Comparison of ENCODE assay signal across 9 cellular contexts in genomic region chr18:56789004-56789888, GRCh38.
DNase-seq lines count a peak whose midpoint lies in the region; ATAC-seq and TF ChIP-seq lines count a peak whose summit lies in the region.
"Had no signal": no experiment of that assay in that cellular context is flagged by ENCODE, and none has a peak within 500 bp of the region (broad histone marks: within the 10 kb centered on the region; RNA-seq: fewer than 3 reads in every experiment).

No MANE protein-coding gene starts in this region.

- H3K9me3 ChIP-seq in DOHH2 (ENCODE audit: control insufficient read depth, insufficient read depth, low read length) (no peaks in the 10 kb centered on the region), SK-N-SH (no peaks in the 10 kb centered on the region)
- H3K9me3 ChIP-seq: neutrophil had no signal

- no peak overlapping the region for H3K9ac ChIP-seq in SK-N-SH

- peak; percentile 5 for DNase-seq in H7
- peak; percentile 4 for DNase-seq in SK-N-SH
- peak; percentile 31 for DNase-seq in glomerular visceral epithelial cell (ENCODE audit: extremely low spot score)
- peak; percentile 6 to 11 for DNase-seq in stimulated activated CD4-positive, alpha-beta T cell treated with anti-CD3 and anti-CD28 coated beads, Interleukin-4, amount 100 ng/mL, for 48 hours (ENCODE audit: low read depth in 2 of 2)
- DNase-seq in globus pallidus (ENCODE audit: low spot score), result no peak
- no peak for DNase-seq in DMS153 (lab: John Stamatoyannopoulos, UW)

- H3K27ac ChIP-seq in DOHH2 (ENCODE audit: low read depth, low read length), result no peak overlapping the region
- no peak overlapping the region for H3K27ac ChIP-seq in SK-N-SH (ENCODE audit: low read depth in 2 of 2, low read length in 1 of 2)
- H3K27ac ChIP-seq: neutrophil had no signal

- H4K20me1 ChIP-seq in DOHH2 (ENCODE audit: control insufficient read depth, insufficient read depth, low read depth, low read length) (no peaks in the 10 kb centered on the region), SK-N-SH (ENCODE audit: insufficient read depth) (no peaks in the 10 kb centered on the region)

- no peaks in the 10 kb centered on the region for H3F3A ChIP-seq in DOHH2 (ENCODE audit: control insufficient read depth, insufficient read depth)
- no peaks in the 10 kb centered on the region for H3F3A ChIP-seq in SK-N-SH (replicated peaks; ENCODE audit: insufficient read depth)

- H3K4me1 ChIP-seq in DOHH2 (ENCODE audit: control insufficient read depth, low read length), result no peaks in the 10 kb centered on the region
- no peaks in the 10 kb centered on the region; a peak in 1 of 4 replicates for H3K4me1 ChIP-seq in SK-N-SH (ENCODE audit: control insufficient read depth in 1 of 2, insufficient read depth in 2 of 2, low read depth in 1 of 2, low read length in 1 of 2)

- no peaks in the 10 kb centered on the region for H3K27me3 ChIP-seq in DOHH2 (ENCODE audit: control insufficient read depth, low read length)
- no peaks in the 10 kb centered on the region for H3K27me3 ChIP-seq in H7 (ENCODE audit: control insufficient read depth, insufficient read depth, low read length)
- no peaks in the 10 kb centered on the region for H3K27me3 ChIP-seq in SK-N-SH (ENCODE audit: insufficient read depth)
- H3K27me3 ChIP-seq: neutrophil had no signal

- TF ChIP-seq CTCF in DOHH2 (IDR thresholded peaks at IDR 0.05; ENCODE audit: low read depth, low read length, poor library complexity, severe bottlenecking), result peak; percentile 86
- TF ChIP-seq CTCF in SK-N-SH (IDR thresholded peaks at IDR 0.05), result peak; percentile 63

- H3K36me3 ChIP-seq in DOHH2 (ENCODE audit: control insufficient read depth, low read length), result no peaks in the 10 kb centered on the region
- H3K36me3 ChIP-seq in H7 (replicated peaks; ENCODE audit: control insufficient read depth, insufficient read depth, low read length), result no peaks in the 10 kb centered on the region
- H3K36me3 ChIP-seq in SK-N-SH (replicated peaks in 1 of 2; ENCODE audit: control insufficient read depth in 1 of 2, insufficient read depth in 2 of 2, low read length in 1 of 2), result no peaks in the 10 kb centered on the region
- H3K36me3 ChIP-seq: neutrophil had no signal

- peak; percentile 59 for TF ChIP-seq RAD21 in SK-N-SH (IDR thresholded peaks at IDR 0.05; ENCODE audit: low read length)

- no peak overlapping the region for H3K4me3 ChIP-seq in DOHH2 (ENCODE audit: low read length)
- H3K4me3 ChIP-seq in H7 (ENCODE audit: insufficient read depth, low read depth, low read length), result no peak overlapping the region
- H3K4me3 ChIP-seq in SK-N-SH (ENCODE audit: low read depth in 2 of 2, low read length in 1 of 2), result peak overlapping the region in 1 of 2 experiments; percentile 19; a peak in 1 of 4 replicates

- H2AFZ ChIP-seq in SK-N-SH (ENCODE audit: low read depth), result no peak overlapping the region

- H3K79me2 ChIP-seq in DOHH2 (ENCODE audit: control insufficient read depth, low read length), result no peaks in the 10 kb centered on the region
- no peaks in the 10 kb centered on the region for H3K79me2 ChIP-seq in SK-N-SH (ENCODE audit: insufficient read depth)

- WGBS in SK-N-SH (ENCODE audit: low lambda C conversion rate), result 90% methylated on average over 6 of the region's 9 CpGs

- ATAC-seq in esophagus mucosa, result no peak

- TF ChIP-seq EP300 in SK-N-SH (IDR thresholded peaks at IDR 0.05; ENCODE audit: borderline replicate concordance in 1 of 2, low read depth in 1 of 2, low read length in 1 of 2), result no peak

- H3K9me2 ChIP-seq in DOHH2 (replicated peaks; ENCODE audit: control insufficient read depth, low read length) (no peaks in the 10 kb centered on the region), SK-N-SH (no peaks in the 10 kb centered on the region)

- CTCF ChIA-PET in SK-N-SH (lab: Yijun Ruan, JAX), result interaction anchor here (0.9 to 1.6 kb wide), 8 partner anchors 9 to 773 kb away, joined by 3 to 5 read pairs (median 3); no protein-coding TSS in a partner anchor

- POLR2A ChIA-PET in SK-N-SH (lab: Yijun Ruan, JAX), result no interaction called here

- no peak overlapping the region for H3K4me2 ChIP-seq in DOHH2 (ENCODE audit: low read length)
- no peak overlapping the region for H3K4me2 ChIP-seq in SK-N-SH

TF ChIP-seq in SK-N-SH, 30 proteins besides CTCF, POLR2A, EP300 and RAD21:
- TF ChIP-seq, protein P1, sequence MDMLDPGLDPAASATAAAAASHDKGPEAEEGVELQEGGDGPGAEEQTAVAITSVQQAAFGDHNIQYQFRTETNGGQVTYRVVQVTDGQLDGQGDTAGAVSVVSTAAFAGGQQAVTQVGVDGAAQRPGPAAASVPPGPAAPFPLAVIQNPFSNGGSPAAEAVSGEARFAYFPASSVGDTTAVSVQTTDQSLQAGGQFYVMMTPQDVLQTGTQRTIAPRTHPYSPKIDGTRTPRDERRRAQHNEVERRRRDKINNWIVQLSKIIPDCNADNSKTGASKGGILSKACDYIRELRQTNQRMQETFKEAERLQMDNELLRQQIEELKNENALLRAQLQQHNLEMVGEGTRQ (IDR thresholded peaks at IDR 0.05; ENCODE audit: borderline replicate concordance, low read depth, low read length), result no peak
- TF ChIP-seq SMC3 (IDR thresholded peaks at IDR 0.05; ENCODE audit: low read depth, low read length), result peak; percentile 32; the same call in 1 of the 2 replicates

Comparison
In these comparisons a context has a peak if more than half of its experiments do, and no peak if none do; other contexts are left out.
1. DNase-seq: peak in H7 (single experiment), SK-N-SH (single experiment), glomerular visceral epithelial cell (single experiment) and stimulated activated CD4-positive, alpha-beta T cell treated with anti-CD3 and anti-CD28 coated beads, Interleukin-4, amount 100 ng/mL, for 48 hours (2 of 2); none in globus pallidus (single experiment) and DMS153 (single experiment).